In the genomic region with DNA sequence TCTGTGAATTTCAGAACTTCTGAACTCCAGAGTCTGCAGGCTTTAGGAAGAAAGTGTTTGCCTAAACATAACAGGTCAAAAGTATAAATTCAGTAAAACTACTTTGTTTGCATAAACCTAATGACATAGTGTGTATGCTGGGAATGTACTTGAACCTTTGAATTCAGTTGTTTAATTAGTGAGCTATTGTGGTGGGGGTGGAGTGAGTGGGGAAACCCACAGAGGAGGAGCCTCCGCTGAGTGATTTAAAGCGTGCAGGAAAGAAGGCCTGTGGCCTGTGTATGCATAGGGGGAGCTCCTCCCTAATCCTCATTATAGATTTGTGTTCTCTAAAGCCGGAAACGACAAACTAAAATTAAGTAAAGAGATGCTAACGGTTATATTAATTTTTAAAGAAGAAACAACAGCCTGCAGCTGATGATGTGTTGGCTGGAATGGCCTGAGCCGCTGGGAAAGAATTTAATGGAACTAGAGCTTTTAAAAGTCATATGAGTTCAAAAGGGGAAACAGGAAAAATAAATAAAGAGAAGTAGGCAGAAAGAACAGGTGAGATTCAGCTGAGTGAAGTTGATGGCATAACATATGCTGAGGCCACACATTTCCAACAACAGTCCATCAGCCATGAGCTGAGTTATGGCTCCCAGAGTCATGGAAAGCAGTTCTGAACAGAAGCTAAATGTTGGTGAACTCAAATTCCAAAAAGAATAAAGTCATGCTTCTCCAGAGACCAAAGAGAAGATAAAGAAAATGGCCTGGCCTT, we compare ENCODE assay signal across 14 cellular contexts.
DNase-seq lines count a peak whose midpoint lies in the region; ATAC-seq, FAIRE-seq and TF ChIP-seq lines count a peak whose summit lies in the region.
"Had no signal": no experiment of that assay in that cellular context is flagged by ENCODE, and none has a peak within 500 bp of the region (broad histone marks: within the 10 kb centered on the region; RNA-seq: fewer than 3 reads in every experiment).

No MANE protein-coding gene starts in this region.

- no peaks in the 10 kb centered on the region for H3K9me3 ChIP-seq in spleen

- TF ChIP-seq POLR2A in spleen (IDR thresholded peaks at IDR 0.05) = no peak

- FAIRE-seq in RCC 7860 (lab: Jason Lieb, UNC) = no peak
- FAIRE-seq: G401.6 had no signal

- intact Hi-C loops in spleen (cut with DNase I; ENCODE audit: low total_unique reads) = no loop called here

- WGBS in spleen, 5 donors = 72 to 87% (median 81%) methylated on average over 6 of the region's 6 CpGs

- no peaks in the 10 kb centered on the region for H3K27me3 ChIP-seq in spleen (replicated peaks in 1 of 7)

- DNase-seq in left lobe of liver (ENCODE audit: low spot score) (no peak), RCC 7860 (ENCODE audit: low spot score) (no peak), nephron progenitor cell (no peak), spleen (no peak)
- DNase-seq in activated CD4-positive, alpha-beta T cell treated with anti-CD3 and anti-CD28 coated beads for 4 hours = no peak
- DNase-seq: central memory CD4-positive, alpha-beta T cell; naive B cell; stimulated activated CD4-positive, alpha-beta T cell treated with anti-CD3 and anti-CD28 coated beads, Interleukin-1b, Interleukin-23, amount 100 ng/mL, for 48 hours; trophoblast cell had no signal

- no peak overlapping the region for H3K27ac Mint-ChIP-seq in nephron progenitor cell

- no peak overlapping the region for H3K27ac ChIP-seq in spleen

- peaks cover 12% of the 10 kb centered on the region for H3K4me1 Mint-ChIP-seq in nephron progenitor cell
- H3K4me1 Mint-ChIP-seq: naive B cell had no signal

- no peaks in the 10 kb centered on the region for H3K4me1 ChIP-seq in spleen

- H3K9me3 Mint-ChIP-seq in nephron progenitor cell = no peaks in the 10 kb centered on the region

- no peak for TF ChIP-seq CTCF in nephron progenitor cell (IDR thresholded peaks at IDR 0.05)
- TF ChIP-seq CTCF in spleen (IDR thresholded peaks at IDR 0.05 in 8 of 11, conservative IDR thresholded peaks at IDR 0.05 in 3 of 11) = no peak

- peak; percentile 92 for ATAC-seq in GM18868 (IDR thresholded peaks at IDR 0.05; ENCODE audit: unreplicated experiment)
- peak; percentile 85 for ATAC-seq in GM21737 (IDR thresholded peaks at IDR 0.05; ENCODE audit: unreplicated experiment)
- peak; percentile 95 for ATAC-seq in HG03439 (IDR thresholded peaks at IDR 0.05; ENCODE audit: unreplicated experiment)
- ATAC-seq in left lobe of liver = peak; percentile 63
- ATAC-seq: Panc1 had no signal

- no peak overlapping the region for H3K4me3 ChIP-seq in spleen

- H3K27me3 Mint-ChIP-seq in nephron progenitor cell (ENCODE audit: low read depth, poor library complexity) = no peaks in the 10 kb centered on the region
- H3K27me3 Mint-ChIP-seq: naive B cell had no signal

- no peaks in the 10 kb centered on the region for H3K36me3 ChIP-seq in spleen

- H3K36me3 Mint-ChIP-seq in nephron progenitor cell (ENCODE audit: low read depth) = no peaks in the 10 kb centered on the region
- H3K36me3 Mint-ChIP-seq: naive B cell had no signal

- no peak overlapping the region for H3K4me3 Mint-ChIP-seq in nephron progenitor cell
